19 cellular contexts compared by ENCODE assay signal in the genomic region with DNA sequence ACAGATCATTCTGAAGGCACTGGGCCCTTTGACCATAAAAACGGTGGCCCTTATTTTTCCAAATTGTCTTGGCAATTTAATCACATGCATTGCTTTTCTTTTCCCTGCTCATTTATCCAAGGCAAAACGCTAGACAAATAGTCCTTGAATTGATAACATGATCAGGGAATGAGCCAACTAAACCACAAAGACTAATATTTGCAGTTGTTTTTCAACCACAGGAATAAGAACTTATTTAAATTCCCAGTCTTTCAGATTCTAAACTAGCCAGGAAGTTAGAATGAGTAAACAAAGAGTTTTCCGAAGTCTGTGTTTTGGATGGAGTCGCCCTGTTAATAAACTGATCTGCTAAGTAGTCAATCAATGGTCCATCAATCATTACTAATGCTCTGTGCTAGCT. TPM values are rescaled to one million over a fixed set of nuclear protein-coding genes. Genes with fewer than 3 reads are reported as not detected.
A peak's percentile ranks its signal among the peaks of the same experiment; 100 is the strongest.
DNase-seq lines count a peak whose midpoint lies in the region; ATAC-seq, FAIRE-seq and TF ChIP-seq lines count a peak whose summit lies in the region.
"Had no signal": no experiment of that assay in that cellular context is flagged by ENCODE, and none has a peak within 500 bp of the region (broad histone marks: within the 10 kb centered on the region; RNA-seq: fewer than 3 reads in every experiment).

No MANE protein-coding gene starts in this region.

- TF ChIP-seq POLR2A in HCT116 (IDR thresholded peaks at IDR 0.05; ENCODE audit: borderline replicate concordance, extremely low read depth, insufficient read depth, insufficient read length): no peak
- no peak for TF ChIP-seq POLR2A in esophagus muscularis mucosa (IDR thresholded peaks at IDR 0.05; ENCODE audit: low read depth)

- TF ChIP-seq RAD21 in HCT116 (IDR thresholded peaks at IDR 0.05; ENCODE audit: low read depth): no peak

- H3K36me3 ChIP-seq in cardiac muscle cell: peaks cover 54% of the 10 kb centered on the region
- no peaks in the 10 kb centered on the region for H3K36me3 ChIP-seq in HCT116 (ENCODE audit: control insufficient read depth in 1 of 2, insufficient read depth in 2 of 2, low read length in 2 of 2)
- peaks cover 4 to 27% (median 17%) of the 10 kb centered on the region in 4 donors for H3K36me3 ChIP-seq in esophagus muscularis mucosa
- H3K36me3 ChIP-seq: BLaER1 treated with 17β-estradiol and CSF1 and Interleukin-3, amounts not matched to agents 10 nM and 100 nM had no signal

- no peak overlapping the region for H2AFZ ChIP-seq in HCT116 (ENCODE audit: low read depth, low read length, poor library complexity, severe bottlenecking)

- peak overlapping the region; percentile 22 for H3K27ac ChIP-seq in cardiac muscle cell
- no peak overlapping the region for H3K27ac ChIP-seq in HCT116 (ENCODE audit: low read depth, low read length)
- peak overlapping the region; percentile 12 to 61 (median 28) for H3K27ac ChIP-seq in esophagus muscularis mucosa (replicated peaks in 1 of 4)
- H3K27ac ChIP-seq: 22Rv1; BLaER1 treated with 17β-estradiol and CSF1 and Interleukin-3, amounts not matched to agents 10 nM and 100 nM had no signal

- H3K79me2 ChIP-seq in HCT116 (ENCODE audit: insufficient read depth, low read length): no peaks in the 10 kb centered on the region

- no peak overlapping the region for H3K4me2 ChIP-seq in HCT116 (ENCODE audit: low read length)
- H3K4me2 ChIP-seq: BLaER1 treated with 17β-estradiol and CSF1 and Interleukin-3, amounts not matched to agents 10 nM and 100 nM had no signal

- 29% methylated on average over 4 of the region's 4 CpGs for WGBS in esophagus muscularis mucosa

- no peak for ATAC-seq in left ventricle myocardium superior
- ATAC-seq in HCT116: no peak
- no peak for ATAC-seq in stimulated activated naive CD8-positive, alpha-beta T cell treated with anti-CD3 and anti-CD28 coated beads, Interleukin-15, Interleukin-2, amounts not matched to agents 100 U/mL and 50 U/mL, for 24 hours
- ATAC-seq: GM12878, HepG2 had no signal

- RAD21 ChIA-PET in HCT116 (lab: Charles Lee; ENCODE audit: low non-redundant PET in 1 of 2, low total read pairs in 2 of 2, uncharacterized antibody in 2 of 2, unreplicated experiment in 2 of 2): no interaction called here

- no peaks in the 10 kb centered on the region for H3K9me2 ChIP-seq in HCT116 (ENCODE audit: insufficient read depth)

- no peak overlapping the region for H3K9ac ChIP-seq in HCT116 (ENCODE audit: low read length)
- H3K9ac ChIP-seq: BLaER1 treated with 17β-estradiol and CSF1 and Interleukin-3, amounts not matched to agents 10 nM and 100 nM had no signal

- H3K9me3 ChIP-seq in cardiac muscle cell (ENCODE audit: low read depth) (no peaks in the 10 kb centered on the region), HCT116 (ENCODE audit: control insufficient read depth in 1 of 2, insufficient read depth in 1 of 2, low read depth in 1 of 2, low read length in 2 of 2) (no peaks in the 10 kb centered on the region), esophagus muscularis mucosa (no peaks in the 10 kb centered on the region)

- no peak for FAIRE-seq in urothelium cell line (lab: Jason Lieb, UNC)
- FAIRE-seq: GM12878, GM18507, HepG2, HTR-8/SVneo had no signal

- no TSS peak for BruUV-seq in HCT116 (replicated peaks; lab: Mats Ljungman, UMichigan)

- H3K4me3 ChIP-seq in cardiac muscle cell (no peak overlapping the region), HCT116 (replicated peaks in 1 of 2; ENCODE audit: low read depth in 1 of 2, low read length in 2 of 2) (no peak overlapping the region), esophagus muscularis mucosa (no peak overlapping the region)
- H3K4me3 ChIP-seq: BLaER1 treated with 17β-estradiol and CSF1 and Interleukin-3, amounts not matched to agents 10 nM and 100 nM; GM12878 had no signal

- DNase-seq in cardiac muscle cell (ENCODE audit: low read depth in 1 of 2, low spot score in 1 of 2) (no peak), left ventricle myocardium superior (no peak), HCT116 (ENCODE audit: low read depth, low spot score) (no peak), esophagus muscularis mucosa (ENCODE audit: extremely low spot score) (no peak), urothelium cell line (ENCODE audit: low spot score) (no peak), occipital lobe (lab: John Stamatoyannopoulos, UW) (no peak)
- no peak for DNase-seq in stimulated activated naive CD8-positive, alpha-beta T cell treated with anti-CD3 and anti-CD28 coated beads, Interleukin-15, Interleukin-2, amounts not matched to agents 100 U/mL and 50 U/mL, for 24 hours
- DNase-seq: Calu3; CD4-positive, CD25-positive, alpha-beta regulatory T cell; DMS 273 treated with DMSO at 0.1 percent for 48 hours; GOT3; H9 had no signal

- TF ChIP-seq EP300 in esophagus muscularis mucosa (IDR thresholded peaks at IDR 0.05): no peak

- TF ChIP-seq CTCF in cardiac muscle cell (IDR thresholded peaks at IDR 0.05; ENCODE audit: low read depth, low read length): no peak
- TF ChIP-seq CTCF in HCT116 (IDR thresholded peaks at IDR 0.05 in 2 of 3, conservative IDR thresholded peaks at IDR 0.05 in 1 of 3; ENCODE audit: borderline replicate concordance in 1 of 3, insufficient read depth in 1 of 3, low read depth in 2 of 3, low read length in 2 of 3): no peak
- no peak for TF ChIP-seq CTCF in esophagus muscularis mucosa (IDR thresholded peaks at IDR 0.05)

- H3K4me1 ChIP-seq in cardiac muscle cell (ENCODE audit: low read depth) (peaks cover 20% of the 10 kb centered on the region), HCT116 (ENCODE audit: control insufficient read depth in 1 of 2, insufficient read depth in 2 of 2, low read length in 2 of 2) (no peaks in the 10 kb centered on the region), esophagus muscularis mucosa (peaks cover 13 to 62% (median 61%) of the 10 kb centered on the region in 4 donors)
- H3K4me1 ChIP-seq: BLaER1 treated with 17β-estradiol and CSF1 and Interleukin-3, amounts not matched to agents 10 nM and 100 nM had no signal

- intact Hi-C loops in left ventricle myocardium superior (cut with micrococcal nuclease) (no loop called here), HCT116 (cut with micrococcal nuclease) (no loop called here), esophagus muscularis mucosa (cut with DNase I) (no loop called here)

- no peaks in the 10 kb centered on the region for H4K20me1 ChIP-seq in HCT116 (ENCODE audit: insufficient read depth)

- H3K27me3 ChIP-seq in cardiac muscle cell (peaks cover 19% of the 10 kb centered on the region), HCT116 (ENCODE audit: insufficient read depth, low read length) (peaks cover 45% of the 10 kb centered on the region), esophagus muscularis mucosa (peaks cover 0 to 9% (median 0%) of the 10 kb centered on the region in 4 donors)

- CTCF ChIA-PET in HCT116 (lab: Charles Lee): no interaction called here

- POLR2A ChIA-PET in HCT116 (lab: Charles Lee): no interaction called here

TF ChIP-seq in HCT116, 20 proteins besides CTCF, POLR2A, EP300 and RAD21:
- TF ChIP-seq YY1 (IDR thresholded peaks at IDR 0.05; ENCODE audit: extremely low read depth, insufficient replicate concordance, low read depth, low read length) (no peak), ELF1 (IDR thresholded peaks at IDR 0.05; ENCODE audit: borderline replicate concordance, low read depth) (no peak), EZH2 (IDR thresholded peaks at IDR 0.05) (0 out of 2 replicates have a peak, but pooled peaks have one; percentile 71), EGR1 (IDR thresholded peaks at IDR 0.05; ENCODE audit: low read depth) (no peak), CEBPB (IDR thresholded peaks at IDR 0.05; ENCODE audit: low read depth) (no peak)
- TF ChIP-seq, protein P1, sequence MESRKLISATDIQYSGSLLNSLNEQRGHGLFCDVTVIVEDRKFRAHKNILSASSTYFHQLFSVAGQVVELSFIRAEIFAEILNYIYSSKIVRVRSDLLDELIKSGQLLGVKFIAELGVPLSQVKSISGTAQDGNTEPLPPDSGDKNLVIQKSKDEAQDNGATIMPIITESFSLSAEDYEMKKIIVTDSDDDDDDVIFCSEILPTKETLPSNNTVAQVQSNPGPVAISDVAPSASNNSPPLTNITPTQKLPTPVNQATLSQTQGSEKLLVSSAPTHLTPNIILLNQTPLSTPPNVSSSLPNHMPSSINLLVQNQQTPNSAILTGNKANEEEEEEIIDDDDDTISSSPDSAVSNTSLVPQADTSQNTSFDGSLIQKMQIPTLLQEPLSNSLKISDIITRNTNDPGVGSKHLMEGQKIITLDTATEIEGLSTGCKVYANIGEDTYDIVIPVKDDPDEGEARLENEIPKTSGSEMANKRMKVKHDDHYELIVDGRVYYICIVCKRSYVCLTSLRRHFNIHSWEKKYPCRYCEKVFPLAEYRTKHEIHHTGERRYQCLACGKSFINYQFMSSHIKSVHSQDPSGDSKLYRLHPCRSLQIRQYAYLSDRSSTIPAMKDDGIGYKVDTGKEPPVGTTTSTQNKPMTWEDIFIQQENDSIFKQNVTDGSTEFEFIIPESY (IDR thresholded peaks at IDR 0.05; ENCODE audit: extremely low read depth, insufficient replicate concordance, low read length): no peak

RNA-seq across cellular contexts. Expression of gene TBX5, which starts 14.9 kb away (rescaled TPM):
- total RNA-seq in cardiac muscle cell (108 and 109 TPM in 2 replicates), left ventricle myocardium superior (73.5 TPM), HCT116 (2021; ENCODE audit: unreplicated experiment) (0.10 TPM), esophagus muscularis mucosa (10 to 100 TPM; 20.4 to 34.5 (median 26.2) TPM), occipital lobe (not detected)
- 83.3 and 110 TPM in 2 replicates for polyA plus RNA-seq in cardiac muscle cell
- polyA plus RNA-seq in HCT116 (2012): 0.06 and 0.08 TPM in 2 replicates
- total RNA-seq: Calu3; CD4-positive, CD25-positive, alpha-beta regulatory T cell; G401; GM12878; H9; HepG2 had no signal
- polyA plus RNA-seq: CD4-positive, CD25-positive, alpha-beta regulatory T cell; HepG2 had no signal

Comparison
In these comparisons a context has a peak if more than half of its experiments do, and no peak if none do; other contexts are left out.
1. RNA of gene TBX5, which starts 14.9 kb away (total RNA-seq): 108 to 109 TPM in cardiac muscle cell, 73.5 TPM in left ventricle myocardium superior (single experiment) and 20.4 to 34.5 TPM in esophagus muscularis mucosa; 0.10 TPM in HCT116 (single experiment) and not detected in occipital lobe (single experiment); every median in the first group is over 10 times any median in the second.